ENCODE assay signal across 24 cellular contexts in the genomic region with DNA sequence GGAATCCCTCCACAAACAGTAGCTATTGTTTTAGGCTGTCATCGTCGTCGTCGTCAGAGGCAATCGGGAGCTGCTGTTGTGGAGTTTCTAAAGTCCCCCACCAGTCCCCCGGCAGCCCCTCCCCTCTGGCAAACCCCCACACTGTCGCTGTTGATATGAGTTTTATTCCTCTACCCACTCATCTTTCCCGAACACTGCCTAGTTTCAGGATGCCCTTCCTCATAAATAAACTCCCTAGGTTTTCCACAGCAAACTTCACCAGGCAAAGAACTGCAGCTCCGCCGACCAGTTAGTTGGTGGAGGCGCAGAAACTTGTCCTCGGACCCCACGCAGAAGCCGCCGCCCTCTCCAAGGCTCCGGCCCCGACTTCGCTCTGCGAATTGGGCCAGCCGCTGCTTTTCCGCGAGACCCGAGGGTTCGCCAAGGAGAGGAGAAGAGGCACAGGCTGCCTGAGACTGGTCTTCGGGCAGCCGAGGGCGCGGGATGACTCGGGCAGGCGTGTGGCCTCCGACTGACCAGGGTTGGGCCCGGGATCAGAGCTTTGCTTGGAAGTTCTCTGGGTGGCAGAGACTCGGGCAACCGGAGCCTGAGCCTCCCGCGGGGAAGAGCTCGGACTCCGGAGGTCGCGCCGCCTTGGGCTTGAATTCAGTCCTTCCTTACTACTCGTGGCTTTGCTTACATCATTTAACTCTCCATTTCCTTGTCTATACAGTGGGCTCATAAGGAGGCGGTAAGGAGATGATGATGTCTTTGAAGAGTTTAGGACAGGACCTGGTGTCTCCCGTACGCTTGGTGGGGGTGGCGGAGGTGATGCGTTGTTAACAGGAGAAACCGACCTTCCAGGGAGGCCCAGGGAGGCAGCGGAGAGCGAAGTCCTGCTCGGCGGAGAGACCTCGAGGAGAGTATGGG. TPM values are rescaled to one million over a fixed set of nuclear protein-coding genes. Genes with fewer than 3 reads are reported as not detected.
DNase-seq lines count a peak whose midpoint lies in the region; ATAC-seq lines count a peak whose summit lies in the region.
"Had no signal": no experiment of that assay in that cellular context is flagged by ENCODE, and none has a peak within 500 bp of the region (broad histone marks: within the 10 kb centered on the region; RNA-seq: fewer than 3 reads in every experiment).

No MANE protein-coding gene starts in this region.

- no peaks in the 10 kb centered on the region for H3K4me1 ChIP-seq in right cardiac atrium (ENCODE audit: control insufficient read depth, insufficient read depth, low read length)
- H3K4me1 ChIP-seq: right atrium auricular region, vagina had no signal

- H3K36me3 Mint-ChIP-seq in activated naive CD4-positive, alpha-beta T cell treated with anti-CD3 and anti-CD28 coated beads, Interleukin-2, amount 10 ng/mL, durations not matched to agents 7 days and 5 days: peaks cover 1% of the 10 kb centered on the region
- peaks cover 2% of the 10 kb centered on the region for H3K36me3 Mint-ChIP-seq in activated naive CD8-positive, alpha-beta T cell treated with anti-CD3 and anti-CD28 coated beads, Interleukin-2, amount 10 ng/mL, durations not matched to agents 7 days and 5 days
- peaks cover 4% of the 10 kb centered on the region for H3K36me3 Mint-ChIP-seq in memory B cell
- H3K36me3 Mint-ChIP-seq in stimulated activated naive B cell treated with anti-CD40 and anti-IgM and Interleukin-4, amounts not matched to agents 10 μg/mL and 1 μg/mL and 100 μg/mL, for 72 hours: peaks cover 0 to 15% of the 10 kb centered on the region in 2 donors

- 2% methylated on average over 53 of the region's 53 CpGs for WGBS in right cardiac atrium

- CTCF ChIA-PET in activated naive CD4-positive, alpha-beta T cell treated with anti-CD3 and anti-CD28 coated beads, Interleukin-2, amount 10 ng/mL, durations not matched to agents 7 days and 5 days (lab: Charles Lee): interaction anchor here (0.8 kb wide), 1 partner anchor 33 kb away, joined by 3 read pairs; no protein-coding TSS in a partner anchor

- no peak overlapping the region for H3K4me3 ChIP-seq in right cardiac atrium (ENCODE audit: low read length)
- H3K4me3 ChIP-seq: cardiac muscle cell, right atrium auricular region, vagina had no signal

- H3K4me3 Mint-ChIP-seq in activated naive CD4-positive, alpha-beta T cell treated with anti-CD3 and anti-CD28 coated beads, Interleukin-2, amount 10 ng/mL, durations not matched to agents 7 days and 5 days: no peak overlapping the region
- H3K4me3 Mint-ChIP-seq in activated naive CD8-positive, alpha-beta T cell treated with anti-CD3 and anti-CD28 coated beads, Interleukin-2, amount 10 ng/mL, durations not matched to agents 7 days and 5 days: peak overlapping the region; percentile 35
- H3K4me3 Mint-ChIP-seq in memory B cell: no peak overlapping the region
- peak overlapping the region; percentile 53 to 61 for H3K4me3 Mint-ChIP-seq in stimulated activated naive B cell treated with anti-CD40 and anti-IgM and Interleukin-4, amounts not matched to agents 10 μg/mL and 1 μg/mL and 100 μg/mL, for 72 hours
- H3K4me3 Mint-ChIP-seq: neural crest cell had no signal

- no peak for DNase-seq in activated naive CD4-positive, alpha-beta T cell treated with anti-CD3 and anti-CD28 coated beads, Interleukin-2, amount 10 ng/mL, durations not matched to agents 7 days and 5 days
- DNase-seq in activated naive CD4-positive, alpha-beta T cell treated with Interleukin-2 at 50 U/mL for 16 hours: no peak
- DNase-seq in activated naive CD8-positive, alpha-beta T cell treated with anti-CD3 and anti-CD28 coated beads, Interleukin-2, amount 10 ng/mL, durations not matched to agents 7 days and 5 days: peak; percentile 31
- no peak for DNase-seq in memory B cell (ENCODE audit: low spot score in 2 of 2)
- no peak for DNase-seq in stimulated activated naive B cell treated with anti-CD40 and anti-IgM and Interleukin-4, amounts not matched to agents 10 μg/mL and 1 μg/mL and 100 μg/mL, for 72 hours
- DNase-seq in right cardiac atrium: no peak
- DNase-seq: activated CD8-positive, alpha-beta memory T cell treated with anti-CD3 and anti-CD28 coated beads, Interleukin-2, amount 50 U/mL, for 48 hours; GOT3; head of caudate nucleus; NCI-H1092; NCI-H526 treated with DMSO at 0.1 percent for 48 hours; SIG-M5 had no signal

- intact Hi-C loops in right cardiac atrium (cut with DNase I): no loop called here

- ATAC-seq in activated naive CD8-positive, alpha-beta T cell treated with anti-CD3 and anti-CD28 coated beads, Interleukin-2, amount 10 ng/mL, durations not matched to agents 7 days and 5 days (ENCODE audit: low read depth): no peak
- ATAC-seq in memory B cell (ENCODE audit: low read depth): no peak
- ATAC-seq in stimulated activated naive B cell treated with anti-CD40 and anti-IgM and Interleukin-4, amounts not matched to agents 10 μg/mL and 1 μg/mL and 100 μg/mL, for 72 hours (replicated peaks): no peak
- no peak for ATAC-seq in GM19324 (IDR thresholded peaks at IDR 0.05; ENCODE audit: low FRiP score, unreplicated experiment)
- ATAC-seq in GM19463 (IDR thresholded peaks at IDR 0.05; ENCODE audit: unreplicated experiment): no peak
- ATAC-seq in right cardiac atrium: no peak
- ATAC-seq: activated CD4-positive, CD25-positive, alpha-beta regulatory T cell treated with anti-CD3 and anti-CD28 coated beads, Interleukin-2, amount 50 U/mL, for 24 hours had no signal

- POLR2A ChIA-PET in activated naive CD8-positive, alpha-beta T cell treated with anti-CD3 and anti-CD28 coated beads, Interleukin-2, amount 10 ng/mL, durations not matched to agents 7 days and 5 days (lab: Charles Lee): no interaction called here

- no peaks in the 10 kb centered on the region for H3K9me3 Mint-ChIP-seq in activated naive CD4-positive, alpha-beta T cell treated with anti-CD3 and anti-CD28 coated beads, Interleukin-2, amount 10 ng/mL, durations not matched to agents 7 days and 5 days
- peaks cover 2% of the 10 kb centered on the region for H3K9me3 Mint-ChIP-seq in activated naive CD8-positive, alpha-beta T cell treated with anti-CD3 and anti-CD28 coated beads, Interleukin-2, amount 10 ng/mL, durations not matched to agents 7 days and 5 days
- H3K9me3 Mint-ChIP-seq in memory B cell: peaks cover 4% of the 10 kb centered on the region
- H3K9me3 Mint-ChIP-seq in stimulated activated naive B cell treated with anti-CD40 and anti-IgM and Interleukin-4, amounts not matched to agents 10 μg/mL and 1 μg/mL and 100 μg/mL, for 72 hours: peaks cover 6 to 7% of the 10 kb centered on the region in 2 donors
- H3K9me3 Mint-ChIP-seq: neural crest cell had no signal

- peak overlapping the region; percentile 58 for H3K27ac Mint-ChIP-seq in activated naive CD4-positive, alpha-beta T cell treated with anti-CD3 and anti-CD28 coated beads, Interleukin-2, amount 10 ng/mL, durations not matched to agents 7 days and 5 days
- peak overlapping the region; percentile 65 for H3K27ac Mint-ChIP-seq in activated naive CD8-positive, alpha-beta T cell treated with anti-CD3 and anti-CD28 coated beads, Interleukin-2, amount 10 ng/mL, durations not matched to agents 7 days and 5 days
- peak overlapping the region; percentile 54 for H3K27ac Mint-ChIP-seq in memory B cell
- peak overlapping the region; percentile 87 for H3K27ac Mint-ChIP-seq in stimulated activated naive B cell treated with anti-CD40 and anti-IgM and Interleukin-4, amounts not matched to agents 10 μg/mL and 1 μg/mL and 100 μg/mL, for 72 hours

- no peaks in the 10 kb centered on the region for H3K9me3 ChIP-seq in right cardiac atrium (ENCODE audit: control insufficient read depth, low read length)
- H3K9me3 ChIP-seq: right atrium auricular region, vagina had no signal

- H3K27me3 ChIP-seq in right cardiac atrium (ENCODE audit: control insufficient read depth, insufficient read depth): peaks cover 10% of the 10 kb centered on the region

- H3K27me3 Mint-ChIP-seq in activated naive CD4-positive, alpha-beta T cell treated with anti-CD3 and anti-CD28 coated beads, Interleukin-2, amount 10 ng/mL, durations not matched to agents 7 days and 5 days: peaks cover 95% of the 10 kb centered on the region
- H3K27me3 Mint-ChIP-seq in activated naive CD8-positive, alpha-beta T cell treated with anti-CD3 and anti-CD28 coated beads, Interleukin-2, amount 10 ng/mL, durations not matched to agents 7 days and 5 days: peaks cover 92% of the 10 kb centered on the region
- H3K27me3 Mint-ChIP-seq in memory B cell: peaks cover 32% of the 10 kb centered on the region
- peaks cover 90 to 92% of the 10 kb centered on the region in 2 donors for H3K27me3 Mint-ChIP-seq in stimulated activated naive B cell treated with anti-CD40 and anti-IgM and Interleukin-4, amounts not matched to agents 10 μg/mL and 1 μg/mL and 100 μg/mL, for 72 hours

- peaks cover 6% of the 10 kb centered on the region for H3K4me1 Mint-ChIP-seq in activated naive CD4-positive, alpha-beta T cell treated with anti-CD3 and anti-CD28 coated beads, Interleukin-2, amount 10 ng/mL, durations not matched to agents 7 days and 5 days
- H3K4me1 Mint-ChIP-seq in activated naive CD8-positive, alpha-beta T cell treated with anti-CD3 and anti-CD28 coated beads, Interleukin-2, amount 10 ng/mL, durations not matched to agents 7 days and 5 days: peaks cover 11% of the 10 kb centered on the region
- peaks cover 14% of the 10 kb centered on the region for H3K4me1 Mint-ChIP-seq in memory B cell
- peaks cover 27 to 34% of the 10 kb centered on the region in 2 donors for H3K4me1 Mint-ChIP-seq in stimulated activated naive B cell treated with anti-CD40 and anti-IgM and Interleukin-4, amounts not matched to agents 10 μg/mL and 1 μg/mL and 100 μg/mL, for 72 hours

- no peak overlapping the region for H3K27ac ChIP-seq in right cardiac atrium (ENCODE audit: low read length)
- H3K27ac ChIP-seq: cardiac muscle cell, KMS-11, right atrium auricular region, vagina had no signal

RNA-seq across cellular contexts. Expression of a gene that starts 7.9 kb away (rescaled TPM):
- not detected for total RNA-seq in activated naive CD8-positive, alpha-beta T cell treated with anti-CD3 and anti-CD28 coated beads, Interleukin-2, amount 10 ng/mL, durations not matched to agents 7 days and 5 days
- total RNA-seq in right cardiac atrium: not detected
- not detected for polyA plus RNA-seq in right cardiac atrium
- total RNA-seq: cardiac muscle cell, fibroblast of lung, lung microvascular endothelial cell, neural crest cell, OCI-LY7, right atrium auricular region, subcutaneous adipose tissue, vagina had no signal
- polyA plus RNA-seq: cardiac muscle cell, fibroblast of lung had no signal

RNA-seq across cellular contexts. Expression of a gene that starts 41.4 kb away (rescaled TPM):
- total RNA-seq in activated naive CD8-positive, alpha-beta T cell treated with anti-CD3 and anti-CD28 coated beads, Interleukin-2, amount 10 ng/mL, durations not matched to agents 7 days and 5 days: not detected
- total RNA-seq in right cardiac atrium: not detected
- not detected for polyA plus RNA-seq in right cardiac atrium
- total RNA-seq: cardiac muscle cell, fibroblast of lung, lung microvascular endothelial cell, OCI-LY7, right atrium auricular region, subcutaneous adipose tissue, vagina had no signal
- polyA plus RNA-seq: cardiac muscle cell, fibroblast of lung had no signal

Comparison
In these comparisons a context has a peak if more than half of its experiments do, and no peak if none do; other contexts are left out.
1. H3K4me3 Mint-ChIP-seq: peak in activated naive CD8-positive, alpha-beta T cell treated with anti-CD3 and anti-CD28 coated beads, Interleukin-2, amount 10 ng/mL, durations not matched to agents 7 days and 5 days (single experiment) and stimulated activated naive B cell treated with anti-CD40 and anti-IgM and Interleukin-4, amounts not matched to agents 10 μg/mL and 1 μg/mL and 100 μg/mL, for 72 hours (2 of 2); none in activated naive CD4-positive, alpha-beta T cell treated with anti-CD3 and anti-CD28 coated beads, Interleukin-2, amount 10 ng/mL, durations not matched to agents 7 days and 5 days (single experiment) and memory B cell (single experiment).
2. Peak in every context shown above with its lines, with median percentiles within 50 percentile points of each other: H3K27ac Mint-ChIP-seq.